7 cellular contexts compared by ENCODE assay signal in the genomic region with DNA sequence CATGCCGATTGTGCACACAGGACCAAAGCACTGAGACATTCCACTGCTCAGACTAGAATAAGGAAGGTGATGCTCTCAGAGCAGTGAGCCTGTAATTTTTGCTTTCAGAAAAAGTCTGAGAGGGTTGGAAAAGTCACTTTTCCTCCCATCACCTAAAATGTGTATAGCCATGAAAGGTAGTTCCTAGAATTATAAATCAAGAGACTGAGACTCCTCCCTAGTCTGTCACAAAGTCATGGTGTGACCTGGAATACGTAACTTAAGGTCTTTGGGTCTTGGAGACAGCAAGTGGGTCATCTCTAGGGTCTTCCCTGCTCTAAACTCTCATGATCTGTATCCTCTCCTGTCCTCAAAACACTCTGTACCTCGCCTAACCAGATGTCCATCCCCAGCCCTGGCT.
"Had no signal": no experiment of that assay in that cellular context is flagged by ENCODE, and none has a peak within 500 bp of the region (broad histone marks: within the 10 kb centered on the region; RNA-seq: fewer than 3 reads in every experiment).

No MANE protein-coding gene starts in this region.

- ATAC-seq: GM12878 had no signal

- H3K4me3 ChIP-seq: GM12878 had no signal

- DNase-seq: GDM1, GF-D8 had no signal

- FAIRE-seq: G401.6, GM12878, GM12891, GM18507, GM19239 had no signal
